In genomic region chr16:68267612-68268405, GRCh38 we compare ENCODE assay signal across 7 cellular contexts. TPM values are rescaled to one million over a fixed set of nuclear protein-coding genes. Genes with fewer than 3 reads are reported as not detected.
DNase-seq lines count a peak whose midpoint lies in the region; ATAC-seq, FAIRE-seq and TF ChIP-seq lines count a peak whose summit lies in the region.
"Had no signal": no experiment of that assay in that cellular context is flagged by ENCODE, and none has a peak within 500 bp of the region (broad histone marks: within the 10 kb centered on the region; RNA-seq: fewer than 3 reads in every experiment).

No MANE protein-coding gene starts in this region.

- H2AFZ ChIP-seq in K562 (ENCODE audit: low read depth, low read length): no peak overlapping the region

- H4K20me1 ChIP-seq in K562 (replicated peaks; ENCODE audit: control insufficient read depth, insufficient read depth, low read length): peaks cover 29% of the 10 kb centered on the region

- no peaks in the 10 kb centered on the region for H3K9me3 ChIP-seq in left ventricle myocardium inferior (replicated peaks)
- H3K9me3 ChIP-seq in K562 (replicated peaks; ENCODE audit: control insufficient read depth, insufficient read depth, low read depth, low read length): no peaks in the 10 kb centered on the region
- H3K9me3 ChIP-seq in SJCRH30 (replicated peaks): no peaks in the 10 kb centered on the region

- POLR2A ChIA-PET in K562 (lab: Yijun Ruan, JAX): interaction anchor here (0.9 kb wide), 1 partner anchor 15 kb away, joined by 3 read pairs; no protein-coding TSS in a partner anchor

- no peaks in the 10 kb centered on the region for H3K36me3 Mint-ChIP-seq in type B pancreatic cell
- H3K36me3 Mint-ChIP-seq: natural killer cell had no signal

- 46% methylated on average over 6 of the region's 6 CpGs for WGBS in K562 (ENCODE audit: insufficient coverage, low coverage, missing lambda C conversion rate)

- CTCF ChIA-PET in K562 (lab: Yijun Ruan, JAX; ENCODE audit: low intra/inter-chr PET ratio): no interaction called here

- intact Hi-C loops in left ventricle myocardium inferior (cut with micrococcal nuclease) (no loop called here), cardiac septum (cut with DNase I) (no loop called here), K562 (cut with micrococcal nuclease) (no loop called here)

- H3K4me3 ChIP-seq in left ventricle myocardium inferior: peak overlapping the region; percentile 43
- no peak overlapping the region for H3K4me3 ChIP-seq in K562
- no peak overlapping the region for H3K4me3 ChIP-seq in SJCRH30

- no peaks in the 10 kb centered on the region for H3K9me3 Mint-ChIP-seq in type B pancreatic cell
- H3K9me3 Mint-ChIP-seq: natural killer cell had no signal

- H3K27me3 ChIP-seq in left ventricle myocardium inferior (ENCODE audit: low read depth) (no peaks in the 10 kb centered on the region), K562 (ENCODE audit: control insufficient read depth in 2 of 2, insufficient read depth in 2 of 2, low read length in 2 of 2) (no peaks in the 10 kb centered on the region), SJCRH30 (no peaks in the 10 kb centered on the region)

- TF ChIP-seq EP300 in K562 (IDR thresholded peaks at IDR 0.05; ENCODE audit: low read length): no peak

- H3K36me3 ChIP-seq in left ventricle myocardium inferior: peaks cover 17% of the 10 kb centered on the region
- peaks cover 47% of the 10 kb centered on the region for H3K36me3 ChIP-seq in K562 (ENCODE audit: control insufficient read depth, insufficient read depth, low read length)
- no peaks in the 10 kb centered on the region for H3K36me3 ChIP-seq in SJCRH30

- FAIRE-seq in K562 (lab: Jason Lieb, UNC): peak; percentile 6

- DNase-seq in left ventricle myocardium inferior (no peak), cardiac septum (ENCODE audit: low spot score) (no peak), K562 (ENCODE audit: extremely low read depth in 1 of 4, low spot score in 3 of 4) (peak in 1 of 4 experiments; percentile 66), type B pancreatic cell (ENCODE audit: extremely low spot score, unreplicated experiment) (no peak), SJCRH30 (no peak), AML-193 (lab: John Stamatoyannopoulos, UW) (no peak)
- DNase-seq: natural killer cell had no signal

- peak overlapping the region; percentile 1 for H3K4me2 ChIP-seq in K562 (ENCODE audit: insufficient read depth, low read length)

- H3K4me1 Mint-ChIP-seq in type B pancreatic cell (ENCODE audit: unreplicated experiment): peaks cover 32% of the 10 kb centered on the region

- no peak for ATAC-seq in K562
- ATAC-seq: natural killer cell had no signal

- no peaks in the 10 kb centered on the region for H3K27me3 Mint-ChIP-seq in type B pancreatic cell

- H3K79me2 ChIP-seq in K562 (ENCODE audit: control insufficient read depth, insufficient read depth, low read length): peaks cover 94% of the 10 kb centered on the region

- no peak for TF ChIP-seq POLR2A in K562 (conservative IDR thresholded peaks at IDR 0.05)

- H3K27ac Mint-ChIP-seq in type B pancreatic cell: peak overlapping the region; percentile 65
- H3K27ac Mint-ChIP-seq: natural killer cell had no signal

- TF ChIP-seq RAD21 in K562 (CRISPR knock-in tag; conservative IDR thresholded peaks at IDR 0.05 in 1 of 2, IDR thresholded peaks at IDR 0.05 in 1 of 2): no peak

- peak overlapping the region; percentile 67 for H3K4me3 Mint-ChIP-seq in type B pancreatic cell

- no peak for TF ChIP-seq CTCF in left ventricle myocardium inferior (IDR thresholded peaks at IDR 0.05; ENCODE audit: borderline replicate concordance)
- no peak for TF ChIP-seq CTCF in K562 (IDR thresholded peaks at IDR 0.05 in 2 of 3, conservative IDR thresholded peaks at IDR 0.05 in 1 of 3; ENCODE audit: insufficient read depth in 2 of 3, low read depth in 1 of 3, low read length in 3 of 3)
- no peak for TF ChIP-seq CTCF in type B pancreatic cell (conservative IDR thresholded peaks at IDR 0.05)

- H3K4me1 ChIP-seq in left ventricle myocardium inferior (peaks cover 93% of the 10 kb centered on the region), K562 (replicated peaks in 1 of 2; ENCODE audit: control insufficient read depth in 2 of 2, insufficient read depth in 2 of 2, low read length in 2 of 2) (peaks cover 24 to 28% of the 10 kb centered on the region in 2 experiments), SJCRH30 (no peaks in the 10 kb centered on the region)

- H3K9me1 ChIP-seq in K562 (ENCODE audit: control insufficient read depth, insufficient read depth, low read length): no peaks in the 10 kb centered on the region

- H3K27ac ChIP-seq in left ventricle myocardium inferior (replicated peaks) (peak overlapping the region; percentile 99), K562 (ENCODE audit: extremely low read depth, low read depth, low read length) (0 out of 3 replicates have a peak overlapping the region, but pooled peaks have one; percentile 7), SJCRH30 (no peak overlapping the region)

- peak overlapping the region in 1 of 2 experiments; percentile 65; a peak in 1 of 4 replicates for H3K9ac ChIP-seq in K562 (ENCODE audit: insufficient read depth in 1 of 2, low read depth in 2 of 2, low read length in 2 of 2)

- no TSS peak for BruUV-seq in K562 (replicated peaks; lab: Mats Ljungman, UMichigan)

- in situ Hi-C loops in K562 (cut with MboI): no loop called here

RNA-seq across cellular contexts. Expression of gene SLC7A6, which starts 3.5 kb away (rescaled TPM):
- total RNA-seq in left ventricle myocardium inferior (44.2 TPM), cardiac septum (42.4 TPM), K562 (2014; rRNA removed) (18.8 and 26.2 TPM in 2 replicates), K562 (2014; rRNA removed; fragmentation: Illumina TruSeq; extraction: Trizol) (29.8 and 33.6 TPM in 2 replicates), K562 (2015; rRNA removed; fragmentation: Illumina TruSeq; extraction: Trizol) (27.7 and 28.7 TPM in 2 replicates), K562 (2021) (58.0 and 59.8 TPM in 2 replicates), type B pancreatic cell (ENCODE audit: low replicate concordance) (41.1 and 47.3 TPM in 2 replicates)
- 281 and 367 TPM in 2 replicates for total RNA-seq in K562 (2011; cell fraction: chromatin; rRNA removed; ENCODE audit: low replicate concordance)
- total RNA-seq in K562 (2011; cell fraction: nucleolus; rRNA removed): 181 and 198 TPM in 2 replicates
- 210 and 290 TPM in 2 replicates for total RNA-seq in K562 (2011; cell fraction: nucleoplasm; rRNA removed)
- polyA plus RNA-seq in K562 (2011; rRNA removed) (55.7 and 60.1 TPM in 2 replicates), K562 (2014; fragmentation: Illumina TruSeq; extraction: Trizol) (51.9 and 53.3 TPM in 2 replicates), K562 (2014; fragmentation: Nextera tagmentation; extraction: Ambion mirVana) (10 to 100 TPM; 12.6 to 12.8 TPM), K562 (2014; rRNA removed) (38.6 and 44.6 TPM in 2 replicates)
- 63.4 and 107 TPM in 2 replicates for polyA plus RNA-seq in K562 (2011; cell fraction: cytosol; rRNA removed)
- 196 and 243 TPM in 2 replicates for polyA plus RNA-seq in K562 (2011; cell fraction: nucleus; rRNA removed)
- 24.5 and 25.3 TPM in 2 replicates for polyA plus RNA-seq in K562 (2012)
- 73.8 and 89.0 TPM in 2 replicates for polyA minus RNA-seq in K562 (2011; rRNA and poly(A)+ RNA removed)
- polyA minus RNA-seq in K562 (2011; cell fraction: cytosol; rRNA and poly(A)+ RNA removed): 29.8 and 51.2 TPM in 2 replicates
- 43.2 and 62.4 TPM in 2 replicates for polyA minus RNA-seq in K562 (2011; cell fraction: nucleus; rRNA and poly(A)+ RNA removed)
- 17.4 TPM in 2 replicates for total RNA-seq in SJCRH30 (2014; rRNA removed; shearing (Covaris generic))

RNA-seq across cellular contexts. Expression of gene PLA2G15, which starts 22.6 kb away (rescaled TPM):
- 35.5 TPM for total RNA-seq in left ventricle myocardium inferior
- total RNA-seq in cardiac septum: 46.7 TPM
- 19.2 and 54.6 TPM in 2 replicates for total RNA-seq in K562 (2011; cell fraction: chromatin; rRNA removed; ENCODE audit: low replicate concordance)
- total RNA-seq in K562 (2011; cell fraction: nucleolus; rRNA removed): 35.1 and 45.2 TPM in 2 replicates
- total RNA-seq in K562 (2011; cell fraction: nucleoplasm; rRNA removed): 25.2 and 30.1 TPM in 2 replicates
- 7.5 and 8.9 TPM in 2 replicates for total RNA-seq in K562 (2014; rRNA removed)
- total RNA-seq in K562 (2014; rRNA removed; fragmentation: Illumina TruSeq; extraction: Trizol): 3.1 and 4.6 TPM in 2 replicates
- 4.8 and 5.0 TPM in 2 replicates for total RNA-seq in K562 (2015; rRNA removed; fragmentation: Illumina TruSeq; extraction: Trizol)
- total RNA-seq in K562 (2021): 8.6 and 9.1 TPM in 2 replicates
- 7.6 and 11.8 TPM in 2 replicates for polyA plus RNA-seq in K562 (2011; rRNA removed)
- 8.9 and 16.0 TPM in 2 replicates for polyA plus RNA-seq in K562 (2011; cell fraction: cytosol; rRNA removed)
- polyA plus RNA-seq in K562 (2011; cell fraction: nucleus; rRNA removed): 11.9 and 20.4 TPM in 2 replicates
- 7.1 and 14.4 TPM in 2 replicates for polyA plus RNA-seq in K562 (2012)
- 4.0 and 5.9 TPM in 2 replicates for polyA plus RNA-seq in K562 (2014; fragmentation: Illumina TruSeq; extraction: Trizol)
- polyA plus RNA-seq in K562 (2014; fragmentation: Nextera tagmentation; extraction: Ambion mirVana): 1 to 10 TPM in 1 of 2 experiments, under 1 TPM in 1; 0.42 to 1.1 TPM
- polyA plus RNA-seq in K562 (2014; rRNA removed): 6.1 and 6.6 TPM in 2 replicates
- 7.5 and 7.6 TPM in 2 replicates for polyA minus RNA-seq in K562 (2011; rRNA and poly(A)+ RNA removed)
- 7.8 and 9.6 TPM in 2 replicates for polyA minus RNA-seq in K562 (2011; cell fraction: cytosol; rRNA and poly(A)+ RNA removed)
- polyA minus RNA-seq in K562 (2011; cell fraction: nucleus; rRNA and poly(A)+ RNA removed): 6.3 and 6.7 TPM in 2 replicates
- total RNA-seq in type B pancreatic cell (ENCODE audit: low replicate concordance): 20.1 and 22.1 TPM in 2 replicates
- 7.4 and 9.0 TPM in 2 replicates for total RNA-seq in SJCRH30 (2014; rRNA removed; shearing (Covaris generic))

RNA-seq across cellular contexts. Expression of gene ESRP2, which starts 31.9 kb away (rescaled TPM):
- total RNA-seq in left ventricle myocardium inferior: 0.14 TPM
- total RNA-seq in cardiac septum: not detected
- 0.39 TPM in 1 of 2 replicates, not detected in the other for total RNA-seq in K562 (2011; cell fraction: chromatin; rRNA removed; ENCODE audit: low replicate concordance)
- not detected in 2 replicates for total RNA-seq in K562 (2011; cell fraction: nucleolus; rRNA removed)
- total RNA-seq in K562 (2011; cell fraction: nucleoplasm; rRNA removed): not detected in 2 replicates
- total RNA-seq in K562 (2014; rRNA removed): 0.05 TPM in 1 of 2 replicates, not detected in the other
- total RNA-seq in K562 (2014; rRNA removed; fragmentation: Illumina TruSeq; extraction: Trizol): not detected in 2 replicates
- total RNA-seq in K562 (2015; rRNA removed; fragmentation: Illumina TruSeq; extraction: Trizol): not detected in 2 replicates
- 0.07 and 0.36 TPM in 2 replicates for total RNA-seq in K562 (2021)
- polyA plus RNA-seq in K562 (2011; rRNA removed): 0.09 TPM in 1 of 2 replicates, not detected in the other
- not detected in 2 replicates for polyA plus RNA-seq in K562 (2011; cell fraction: cytosol; rRNA removed)
- polyA plus RNA-seq in K562 (2011; cell fraction: nucleus; rRNA removed): 0.07 TPM in 1 of 2 replicates, not detected in the other
- 0.17 and 0.39 TPM in 2 replicates for polyA plus RNA-seq in K562 (2012)
- polyA plus RNA-seq in K562 (2014; fragmentation: Illumina TruSeq; extraction: Trizol): not detected in 2 replicates
- polyA plus RNA-seq in K562 (2014; fragmentation: Nextera tagmentation; extraction: Ambion mirVana): under 1 TPM in 1 of 2 experiments, not detected in 1; 0.15 TPM
- not detected in 2 replicates for polyA plus RNA-seq in K562 (2014; rRNA removed)
- polyA minus RNA-seq in K562 (2011; rRNA and poly(A)+ RNA removed): not detected in 2 replicates
- 1.3 TPM in 1 of 2 replicates, not detected in the other for polyA minus RNA-seq in K562 (2011; cell fraction: cytosol; rRNA and poly(A)+ RNA removed)
- polyA minus RNA-seq in K562 (2011; cell fraction: nucleus; rRNA and poly(A)+ RNA removed): 0.27 TPM in 1 of 2 replicates, not detected in the other
- total RNA-seq in type B pancreatic cell (ENCODE audit: low replicate concordance): 65.6 and 150 TPM in 2 replicates
- 0.24 TPM in 1 of 2 replicates, not detected in the other for total RNA-seq in SJCRH30 (2014; rRNA removed; shearing (Covaris generic))
- total RNA-seq: natural killer cell had no signal

RNA-seq across cellular contexts. Expression of gene SLC7A6OS, which starts 42.9 kb away (rescaled TPM):
- 13.6 TPM for total RNA-seq in left ventricle myocardium inferior
- 14.5 TPM for total RNA-seq in cardiac septum
- 26.2 and 38.5 TPM in 2 replicates for total RNA-seq in K562 (2011; cell fraction: chromatin; rRNA removed; ENCODE audit: low replicate concordance)
- 20.0 and 22.3 TPM in 2 replicates for total RNA-seq in K562 (2011; cell fraction: nucleolus; rRNA removed)
- total RNA-seq in K562 (2011; cell fraction: nucleoplasm; rRNA removed): 30.6 and 38.6 TPM in 2 replicates
- total RNA-seq in K562 (2014; rRNA removed): 16.5 and 18.7 TPM in 2 replicates
- 17.6 and 17.8 TPM in 2 replicates for total RNA-seq in K562 (2014; rRNA removed; fragmentation: Illumina TruSeq; extraction: Trizol)
- 21.1 and 23.6 TPM in 2 replicates for total RNA-seq in K562 (2015; rRNA removed; fragmentation: Illumina TruSeq; extraction: Trizol)
- 22.1 and 24.3 TPM in 2 replicates for total RNA-seq in K562 (2021)
- 14.0 and 17.2 TPM in 2 replicates for polyA plus RNA-seq in K562 (2011; rRNA removed)
- 7.5 and 8.8 TPM in 2 replicates for polyA plus RNA-seq in K562 (2011; cell fraction: cytosol; rRNA removed)
- polyA plus RNA-seq in K562 (2011; cell fraction: nucleus; rRNA removed): 27.5 and 29.9 TPM in 2 replicates
- polyA plus RNA-seq in K562 (2012): 11.1 and 12.5 TPM in 2 replicates
- 16.6 and 18.7 TPM in 2 replicates for polyA plus RNA-seq in K562 (2014; fragmentation: Illumina TruSeq; extraction: Trizol)
- polyA plus RNA-seq in K562 (2014; fragmentation: Nextera tagmentation; extraction: Ambion mirVana): 1 to 10 TPM; 2.7 to 4.5 TPM
- polyA plus RNA-seq in K562 (2014; rRNA removed): 15.5 and 25.3 TPM in 2 replicates
- polyA minus RNA-seq in K562 (2011; rRNA and poly(A)+ RNA removed): 16.2 and 16.7 TPM in 2 replicates
- polyA minus RNA-seq in K562 (2011; cell fraction: cytosol; rRNA and poly(A)+ RNA removed): 4.7 and 6.0 TPM in 2 replicates
- polyA minus RNA-seq in K562 (2011; cell fraction: nucleus; rRNA and poly(A)+ RNA removed): 12.8 and 18.1 TPM in 2 replicates
- total RNA-seq in type B pancreatic cell (ENCODE audit: low replicate concordance): 17.3 and 21.7 TPM in 2 replicates
- 7.9 and 11.5 TPM in 2 replicates for total RNA-seq in SJCRH30 (2014; rRNA removed; shearing (Covaris generic))

RNA-seq across cellular contexts. Expression of gene PRMT7, which starts 43.0 kb away (rescaled TPM):
- 25.6 TPM for total RNA-seq in left ventricle myocardium inferior
- 24.2 TPM for total RNA-seq in cardiac septum
- 222 and 419 TPM in 2 replicates for total RNA-seq in K562 (2011; cell fraction: chromatin; rRNA removed; ENCODE audit: low replicate concordance)
- 230 and 239 TPM in 2 replicates for total RNA-seq in K562 (2011; cell fraction: nucleolus; rRNA removed)
- 180 and 199 TPM in 2 replicates for total RNA-seq in K562 (2011; cell fraction: nucleoplasm; rRNA removed)
- 78.3 and 90.2 TPM in 2 replicates for total RNA-seq in K562 (2014; rRNA removed)
- total RNA-seq in K562 (2014; rRNA removed; fragmentation: Illumina TruSeq; extraction: Trizol): 48.0 and 56.7 TPM in 2 replicates
- total RNA-seq in K562 (2015; rRNA removed; fragmentation: Illumina TruSeq; extraction: Trizol): 69.7 and 73.1 TPM in 2 replicates
- 78.6 and 79.4 TPM in 2 replicates for total RNA-seq in K562 (2021)
- polyA plus RNA-seq in K562 (2011; rRNA removed): 69.9 and 74.1 TPM in 2 replicates
- polyA plus RNA-seq in K562 (2011; cell fraction: cytosol; rRNA removed): 63.9 and 89.3 TPM in 2 replicates
- polyA plus RNA-seq in K562 (2011; cell fraction: nucleus; rRNA removed): 335 and 470 TPM in 2 replicates
- 59.7 and 71.7 TPM in 2 replicates for polyA plus RNA-seq in K562 (2012)
- 66.6 and 85.9 TPM in 2 replicates for polyA plus RNA-seq in K562 (2014; fragmentation: Illumina TruSeq; extraction: Trizol)
- 10 to 100 TPM in 1 of 2 experiments, 1 to 10 TPM in 1; 6.4 to 12.6 TPM for polyA plus RNA-seq in K562 (2014; fragmentation: Nextera tagmentation; extraction: Ambion mirVana)
- 83.7 and 88.8 TPM in 2 replicates for polyA plus RNA-seq in K562 (2014; rRNA removed)
- polyA minus RNA-seq in K562 (2011; rRNA and poly(A)+ RNA removed): 70.0 and 109 TPM in 2 replicates
- polyA minus RNA-seq in K562 (2011; cell fraction: cytosol; rRNA and poly(A)+ RNA removed): 49.6 and 60.8 TPM in 2 replicates
- polyA minus RNA-seq in K562 (2011; cell fraction: nucleus; rRNA and poly(A)+ RNA removed): 92.9 and 103 TPM in 2 replicates
- total RNA-seq in type B pancreatic cell (ENCODE audit: low replicate concordance): 39.1 and 66.9 TPM in 2 replicates
- 34.7 and 39.5 TPM in 2 replicates for total RNA-seq in SJCRH30 (2014; rRNA removed; shearing (Covaris generic))

Comparison
In these comparisons a context has a peak if more than half of its experiments do, and no peak if none do; other contexts are left out.
1. RNA of gene ESRP2, which starts 31.9 kb away (total RNA-seq): 65.6 to 150 TPM in type B pancreatic cell; 0.24 TPM in SJCRH30, 0.14 TPM in left ventricle myocardium inferior (single experiment), 0.05 to 0.39 TPM in K562 and not detected in cardiac septum (single experiment); every median in the first group is over 10 times any median in the second.